11 cellular contexts compared by ENCODE assay signal in the genomic region with DNA sequence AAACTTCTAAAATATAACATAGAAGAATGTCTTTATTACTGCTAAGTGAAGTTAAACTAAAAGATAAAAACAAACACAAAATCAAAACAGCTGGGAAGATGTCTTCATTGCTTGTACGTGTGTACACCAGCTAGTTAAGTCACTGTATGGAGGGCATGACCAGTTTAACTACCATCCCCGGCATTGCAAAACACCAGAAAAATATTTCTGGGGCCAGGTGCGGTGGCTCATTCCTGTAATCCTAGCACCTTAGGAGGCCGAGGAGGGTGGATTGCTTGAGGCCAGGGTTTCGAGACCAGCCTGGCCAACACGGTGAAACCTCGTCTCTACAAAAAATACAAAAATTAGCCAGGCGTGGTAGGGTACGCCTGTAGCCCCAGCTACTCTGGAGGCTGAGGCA. TPM values are rescaled to one million over a fixed set of nuclear protein-coding genes. Genes with fewer than 3 reads are reported as not detected.
"Had no signal": no experiment of that assay in that cellular context is flagged by ENCODE, and none has a peak within 500 bp of the region (broad histone marks: within the 10 kb centered on the region; RNA-seq: fewer than 3 reads in every experiment).

No MANE protein-coding gene starts in this region.

- H3K4me3 ChIP-seq: GM23248, HAP-1 had no signal

- ATAC-seq: HCT116 had no signal

- H3K27ac ChIP-seq: GM23248 had no signal

- H3K4me3 Mint-ChIP-seq: H9 had no signal

- H3K9me3 Mint-ChIP-seq: HFFc6 had no signal

- H3K27ac Mint-ChIP-seq: H9 had no signal

- H3K36me3 ChIP-seq: HAP-1 had no signal

- H3K4me1 ChIP-seq: HAP-1 had no signal

- H3K9ac ChIP-seq: GM23248 had no signal

- DNase-seq: GM23248, GOT3, H7, H9, HCEC 1CT, HFFc6 had no signal

- FAIRE-seq: H1, H54 had no signal

- H2AFZ ChIP-seq: GM23248 had no signal

- H3K9me3 ChIP-seq: HAP-1 had no signal

RNA-seq across cellular contexts. Expression of a gene that starts 19.2 kb away (rescaled TPM):
- total RNA-seq: GM23248, H1, H4, H7, H9, HFFc6 had no signal
- polyA plus RNA-seq: GM23248, H1 had no signal
